20 cellular contexts compared by ENCODE assay signal in the genomic region with DNA sequence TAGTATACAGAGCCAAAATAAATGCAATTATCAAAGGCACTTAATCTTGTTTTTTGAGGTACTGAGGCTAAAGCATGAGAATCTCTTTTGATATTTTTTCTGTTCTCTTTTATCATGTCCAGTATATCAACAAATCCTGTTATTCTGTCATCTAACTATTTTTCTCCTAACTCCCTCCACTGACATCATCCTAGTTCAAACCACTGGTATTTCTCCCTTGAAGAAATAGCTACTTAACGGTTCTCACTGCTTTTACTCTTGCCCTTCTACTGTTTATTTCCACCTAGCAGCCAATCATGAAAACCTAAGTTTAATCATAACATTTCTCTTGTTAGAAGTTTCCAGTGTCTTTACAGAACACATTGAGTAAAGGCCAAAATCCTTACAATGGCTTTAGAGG.
DNase-seq lines count a peak whose midpoint lies in the region; ATAC-seq, FAIRE-seq and TF ChIP-seq lines count a peak whose summit lies in the region.
"Had no signal": no experiment of that assay in that cellular context is flagged by ENCODE, and none has a peak within 500 bp of the region (broad histone marks: within the 10 kb centered on the region; RNA-seq: fewer than 3 reads in every experiment).

No MANE protein-coding gene starts in this region.

- H3K4me3 ChIP-seq in GM23338 = no peak overlapping the region
- H3K4me3 ChIP-seq: A549; BLaER1 treated with 17β-estradiol and CSF1 and Interleukin-3, amounts not matched to agents 10 nM and 100 nM had no signal

- peaks cover 6% of the 10 kb centered on the region; the same call in 1 of the 3 replicates for H3K4me1 Mint-ChIP-seq in GM23338
- no peaks in the 10 kb centered on the region for H3K4me1 Mint-ChIP-seq in T-helper 17 cell
- H3K4me1 Mint-ChIP-seq: B cell had no signal

- no peaks in the 10 kb centered on the region for H3K36me3 Mint-ChIP-seq in GM23338 (ENCODE audit: low read depth)
- H3K36me3 Mint-ChIP-seq in T-helper 17 cell (ENCODE audit: low read depth) = no peaks in the 10 kb centered on the region
- H3K36me3 Mint-ChIP-seq: CD8-positive, alpha-beta T cell had no signal

- no peaks in the 10 kb centered on the region for H3K79me2 ChIP-seq in GM23338 (replicated peaks; ENCODE audit: insufficient read depth)

- H3K4me1 ChIP-seq in GM23338 (ENCODE audit: insufficient read depth) = peaks cover 10% of the 10 kb centered on the region; the same call in 1 of the 2 replicates
- H3K4me1 ChIP-seq: A549; BLaER1 treated with 17β-estradiol and CSF1 and Interleukin-3, amounts not matched to agents 10 nM and 100 nM; Caco-2 had no signal

- no peak for FAIRE-seq in urothelium cell line (lab: Jason Lieb, UNC)
- FAIRE-seq: A549, D721Med, G401.6, GM12891 had no signal

- no peak for ATAC-seq in GM23338
- ATAC-seq in T-helper 17 cell = no peak
- ATAC-seq: A549; CD8-positive, alpha-beta T cell had no signal

- no peaks in the 10 kb centered on the region for H3K9me2 ChIP-seq in GM23338 (ENCODE audit: insufficient read depth)

- DNase-seq in GM23338 (ENCODE audit: low spot score) (no peak), T-helper 17 cell (no peak), astrocyte of the hippocampus (ENCODE audit: low read depth, low spot score) (peak; percentile 45), cerebellar cortex (ENCODE audit: low spot score) (no peak), urothelium cell line (ENCODE audit: low spot score) (no peak)
- DNase-seq: AML-193; Caco-2; Calu3; CD4-positive, alpha-beta T cell; CD8-positive, alpha-beta T cell; DMS79 treated with DMSO at 0.1 percent for 48 hours; GF-D8 had no signal

- TF ChIP-seq CTCF in GM23338 (conservative IDR thresholded peaks at IDR 0.05; ENCODE audit: low read depth in 2 of 2) = no peak

- no peaks in the 10 kb centered on the region for H3K27me3 ChIP-seq in GM23338 (ENCODE audit: insufficient read depth)
- H3K27me3 ChIP-seq: BLaER1 treated with 17β-estradiol and CSF1 and Interleukin-3, amounts not matched to agents 10 nM and 100 nM had no signal

- H3K36me3 ChIP-seq in GM23338 (ENCODE audit: insufficient read depth) = no peaks in the 10 kb centered on the region
- H3K36me3 ChIP-seq: BLaER1 treated with 17β-estradiol and CSF1 and Interleukin-3, amounts not matched to agents 10 nM and 100 nM had no signal

- H2AFZ ChIP-seq in GM23338 = 0 out of 2 replicates have a peak overlapping the region, but pooled peaks have one; percentile 45

- H3K27ac Mint-ChIP-seq in GM23338 (no peak overlapping the region), T-helper 17 cell (no peak overlapping the region)
- H3K27ac Mint-ChIP-seq: B cell; CD4-positive, alpha-beta T cell; CD8-positive, alpha-beta T cell had no signal

- H3K9me3 ChIP-seq in T-helper 17 cell (ENCODE audit: control insufficient read depth, low read length, poor library complexity, severe bottlenecking) = no peaks in the 10 kb centered on the region
- H3K9me3 ChIP-seq: A549; BLaER1 treated with 17β-estradiol and CSF1 and Interleukin-3, amounts not matched to agents 10 nM and 100 nM; Caco-2 had no signal

- no peaks in the 10 kb centered on the region for H3K9me3 Mint-ChIP-seq in GM23338
- H3K9me3 Mint-ChIP-seq: CD4-positive, alpha-beta T cell; CD8-positive, alpha-beta T cell had no signal

- H3K4me2 ChIP-seq in GM23338 = no peak overlapping the region
- H3K4me2 ChIP-seq: A549; BLaER1 treated with 17β-estradiol and CSF1 and Interleukin-3, amounts not matched to agents 10 nM and 100 nM had no signal

- H4K20me1 ChIP-seq in GM23338 (replicated peaks; ENCODE audit: insufficient read depth) = no peaks in the 10 kb centered on the region
- H4K20me1 ChIP-seq: BLaER1 treated with 17β-estradiol and CSF1 and Interleukin-3, amounts not matched to agents 10 nM and 100 nM had no signal

- no peak overlapping the region for H3K27ac ChIP-seq in GM23338 (ENCODE audit: low read depth)
- H3K27ac ChIP-seq: 22Rv1; A549; BLaER1 treated with 17β-estradiol and CSF1 and Interleukin-3, amounts not matched to agents 10 nM and 100 nM; C4-2B had no signal

- H3K4me3 Mint-ChIP-seq in GM23338 (no peak overlapping the region), T-helper 17 cell (peak overlapping the region; percentile 13)
- H3K4me3 Mint-ChIP-seq: B cell; CD4-positive, alpha-beta T cell; CD8-positive, alpha-beta T cell had no signal

- H3K27me3 Mint-ChIP-seq in GM23338 (ENCODE audit: insufficient read depth, low read depth, poor library complexity) (peaks cover 4% of the 10 kb centered on the region), T-helper 17 cell (peaks cover 9% of the 10 kb centered on the region)
- H3K27me3 Mint-ChIP-seq: B cell; CD4-positive, alpha-beta T cell had no signal

- H3F3A ChIP-seq in GM23338 (replicated peaks; ENCODE audit: low read depth) = no peaks in the 10 kb centered on the region

TF ChIP-seq in GM23338, 12 proteins besides CTCF, POLR2A, EP300 and RAD21 (continues in another document):
- TF ChIP-seq EZH2 (IDR thresholded peaks at IDR 0.05; ENCODE audit: low read depth, unreplicated experiment) (no peak), STAT1 (IDR thresholded peaks at IDR 0.05; ENCODE audit: unreplicated experiment) (no peak), EZH2phosphoT487 (IDR thresholded peaks at IDR 0.05; ENCODE audit: unreplicated experiment) (no peak), CREB1 (CRISPR knock-in tag; IDR thresholded peaks at IDR 0.05; ENCODE audit: low read depth) (no peak), ZNF114 (CRISPR knock-in tag; IDR thresholded peaks at IDR 0.05) (no peak), ZNF331 (CRISPR knock-in tag; IDR thresholded peaks at IDR 0.05; ENCODE audit: low read depth) (no peak), JUNB (IDR thresholded peaks at IDR 0.05; ENCODE audit: unreplicated experiment) (no peak), POLR2AphosphoS5 (IDR thresholded peaks at IDR 0.05; ENCODE audit: low read depth) (no peak), NANOG (IDR thresholded peaks at IDR 0.05; ENCODE audit: borderline replicate concordance) (no peak)
- TF ChIP-seq, protein P1, sequence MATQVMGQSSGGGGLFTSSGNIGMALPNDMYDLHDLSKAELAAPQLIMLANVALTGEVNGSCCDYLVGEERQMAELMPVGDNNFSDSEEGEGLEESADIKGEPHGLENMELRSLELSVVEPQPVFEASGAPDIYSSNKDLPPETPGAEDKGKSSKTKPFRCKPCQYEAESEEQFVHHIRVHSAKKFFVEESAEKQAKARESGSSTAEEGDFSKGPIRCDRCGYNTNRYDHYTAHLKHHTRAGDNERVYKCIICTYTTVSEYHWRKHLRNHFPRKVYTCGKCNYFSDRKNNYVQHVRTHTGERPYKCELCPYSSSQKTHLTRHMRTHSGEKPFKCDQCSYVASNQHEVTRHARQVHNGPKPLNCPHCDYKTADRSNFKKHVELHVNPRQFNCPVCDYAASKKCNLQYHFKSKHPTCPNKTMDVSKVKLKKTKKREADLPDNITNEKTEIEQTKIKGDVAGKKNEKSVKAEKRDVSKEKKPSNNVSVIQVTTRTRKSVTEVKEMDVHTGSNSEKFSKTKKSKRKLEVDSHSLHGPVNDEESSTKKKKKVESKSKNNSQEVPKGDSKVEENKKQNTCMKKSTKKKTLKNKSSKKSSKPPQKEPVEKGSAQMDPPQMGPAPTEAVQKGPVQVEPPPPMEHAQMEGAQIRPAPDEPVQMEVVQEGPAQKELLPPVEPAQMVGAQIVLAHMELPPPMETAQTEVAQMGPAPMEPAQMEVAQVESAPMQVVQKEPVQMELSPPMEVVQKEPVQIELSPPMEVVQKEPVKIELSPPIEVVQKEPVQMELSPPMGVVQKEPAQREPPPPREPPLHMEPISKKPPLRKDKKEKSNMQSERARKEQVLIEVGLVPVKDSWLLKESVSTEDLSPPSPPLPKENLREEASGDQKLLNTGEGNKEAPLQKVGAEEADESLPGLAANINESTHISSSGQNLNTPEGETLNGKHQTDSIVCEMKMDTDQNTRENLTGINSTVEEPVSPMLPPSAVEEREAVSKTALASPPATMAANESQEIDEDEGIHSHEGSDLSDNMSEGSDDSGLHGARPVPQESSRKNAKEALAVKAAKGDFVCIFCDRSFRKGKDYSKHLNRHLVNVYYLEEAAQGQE (IDR thresholded peaks at IDR 0.05; ENCODE audit: unreplicated experiment) = no peak
